ENCODE assay signal across 13 cellular contexts in genomic region chr14:102089621-102090343, GRCh38. TPM values are rescaled to one million over a fixed set of nuclear protein-coding genes. Genes with fewer than 3 reads are reported as not detected.
DNase-seq lines count a peak whose midpoint lies in the region; TF ChIP-seq lines count a peak whose summit lies in the region.
"Had no signal": no experiment of that assay in that cellular context is flagged by ENCODE, and none has a peak within 500 bp of the region (broad histone marks: within the 10 kb centered on the region; RNA-seq: fewer than 3 reads in every experiment).

No MANE protein-coding gene starts in this region.

- DNase-seq in T-helper 1 cell (no peak), HFFc6 (no peak), neural crest cell (ENCODE audit: low read depth, low spot score) (no peak), NCI-H446 (lab: John Stamatoyannopoulos, UW) (no peak), HT-29 (ENCODE audit: low spot score) (no peak)
- no peak for DNase-seq in stimulated activated CD4-positive, alpha-beta T cell treated with anti-CD3 and anti-CD28 coated beads, Interleukin-2, amount 100 ng/mL, for 24 hours
- DNase-seq: cerebellar nuclear complex, hippocampal formation, left lung, NCI-H1048, NCI-H345 had no signal

- peak overlapping the region; percentile 64 for H3K27ac Mint-ChIP-seq in T-helper 1 cell treated with Interleukin-12 subunit alpha and Interleukin-12 subunit beta and Interleukin-4 antibody, amounts not matched to agents 30 μg/mL and 1 μg/mL, for 36 hours
- H3K27ac Mint-ChIP-seq in HFFc6 (no peak overlapping the region), brain (peak overlapping the region; percentile 58 to 84 (median 73)), neural crest cell (ENCODE audit: unreplicated experiment) (no peak overlapping the region)

- H3K4me1 Mint-ChIP-seq in T-helper 1 cell treated with Interleukin-12 subunit alpha and Interleukin-12 subunit beta and Interleukin-4 antibody, amounts not matched to agents 30 μg/mL and 1 μg/mL, for 36 hours (ENCODE audit: low read depth) = peaks cover 26% of the 10 kb centered on the region
- H3K4me1 Mint-ChIP-seq in HFFc6 (ENCODE audit: low read depth) = peaks cover 28% of the 10 kb centered on the region
- H3K4me1 Mint-ChIP-seq in brain = peaks cover 32% of the 10 kb centered on the region
- H3K4me1 Mint-ChIP-seq in neural crest cell = peaks cover 33% of the 10 kb centered on the region

- H3K4me3 Mint-ChIP-seq in T-helper 1 cell treated with Interleukin-12 subunit alpha and Interleukin-12 subunit beta and Interleukin-4 antibody, amounts not matched to agents 30 μg/mL and 1 μg/mL, for 36 hours = peak overlapping the region; percentile 78
- peak overlapping the region; percentile 5; the same call in 1 of the 2 replicates for H3K4me3 Mint-ChIP-seq in HFFc6
- peak overlapping the region; percentile 56 to 84 (median 62) for H3K4me3 Mint-ChIP-seq in brain
- peak overlapping the region; percentile 85 for H3K4me3 Mint-ChIP-seq in neural crest cell

- no peak for TF ChIP-seq CTCF in HFFc6 (IDR thresholded peaks at IDR 0.05)
- no peak for TF ChIP-seq CTCF in brain (conservative IDR thresholded peaks at IDR 0.05)
- TF ChIP-seq CTCF in neural crest cell (conservative IDR thresholded peaks at IDR 0.05) = no peak

- H3K36me3 Mint-ChIP-seq in T-helper 1 cell treated with Interleukin-12 subunit alpha and Interleukin-12 subunit beta and Interleukin-4 antibody, amounts not matched to agents 30 μg/mL and 1 μg/mL, for 36 hours (ENCODE audit: low read depth) = peaks cover 17% of the 10 kb centered on the region
- H3K36me3 Mint-ChIP-seq in HFFc6 (ENCODE audit: low read depth) (peaks cover 16% of the 10 kb centered on the region), brain (peaks cover 16% of the 10 kb centered on the region), neural crest cell (ENCODE audit: low read depth) (peaks cover 15% of the 10 kb centered on the region)

- H3K27me3 Mint-ChIP-seq in T-helper 1 cell treated with Interleukin-12 subunit alpha and Interleukin-12 subunit beta and Interleukin-4 antibody, amounts not matched to agents 30 μg/mL and 1 μg/mL, for 36 hours (ENCODE audit: low read depth) = no peaks in the 10 kb centered on the region
- H3K27me3 Mint-ChIP-seq in HFFc6 (ENCODE audit: insufficient read depth) (peaks cover 10% of the 10 kb centered on the region), brain (peaks cover 12% of the 10 kb centered on the region), neural crest cell (ENCODE audit: low read depth) (no peaks in the 10 kb centered on the region)

- H3K9me3 Mint-ChIP-seq in T-helper 1 cell treated with Interleukin-12 subunit alpha and Interleukin-12 subunit beta and Interleukin-4 antibody, amounts not matched to agents 30 μg/mL and 1 μg/mL, for 36 hours = no peaks in the 10 kb centered on the region
- no peaks in the 10 kb centered on the region for H3K9me3 Mint-ChIP-seq in HFFc6
- H3K9me3 Mint-ChIP-seq in brain = peaks cover 0 to 3% (median 0%) of the 10 kb centered on the region in 5 experiments
- no peaks in the 10 kb centered on the region for H3K9me3 Mint-ChIP-seq in neural crest cell

RNA-seq across cellular contexts. Expression of gene HSP90AA1, which starts 2.9 kb away (rescaled TPM):
- 100 to 1,000 TPM; 616 to 859 (median 665) TPM for total RNA-seq in HFFc6 (2021; fragmentation: NEBNext Ultra II Directional; extraction: Animal tissue kit (Norgen Biotek cat#: 25700))
- 470 TPM for polyA plus RNA-seq in brain (ENCODE audit: insufficient read depth, low read depth, low replicate concordance)
- 760 and 771 TPM in 2 replicates for total RNA-seq in neural crest cell
- total RNA-seq in HT-29 (2014; rRNA removed; shearing (Covaris generic)) = 90.5 and 100 TPM in 2 replicates

RNA-seq across cellular contexts. Expression of gene WDR20, which starts 49.9 kb away (rescaled TPM):
- total RNA-seq in HFFc6 (2021; fragmentation: NEBNext Ultra II Directional; extraction: Animal tissue kit (Norgen Biotek cat#: 25700)) = 10 to 100 TPM; 24.4 to 28.7 (median 27.7) TPM
- 15.6 TPM for polyA plus RNA-seq in brain (ENCODE audit: insufficient read depth, low read depth, low replicate concordance)
- total RNA-seq in neural crest cell = 28.2 and 30.2 TPM in 2 replicates
- 7.3 and 9.8 TPM in 2 replicates for total RNA-seq in HT-29 (2014; rRNA removed; shearing (Covaris generic))

Comparison
In these comparisons a context has a peak if more than half of its experiments do, and no peak if none do; other contexts are left out.
1. H3K27ac Mint-ChIP-seq: peak in T-helper 1 cell treated with Interleukin-12 subunit alpha and Interleukin-12 subunit beta and Interleukin-4 antibody, amounts not matched to agents 30 μg/mL and 1 μg/mL, for 36 hours (single experiment) and brain (5 of 5); none in HFFc6 (single experiment) and neural crest cell (single experiment).
2. H3K4me3 Mint-ChIP-seq: peak in every context shown above with its lines; median percentile 85 in neural crest cell; 78 in T-helper 1 cell treated with Interleukin-12 subunit alpha and Interleukin-12 subunit beta and Interleukin-4 antibody, amounts not matched to agents 30 μg/mL and 1 μg/mL, for 36 hours; 62 in brain; 5 in HFFc6.